9 cellular contexts compared by ENCODE assay signal in genomic region chr6:106082735-106083398, GRCh38. TPM values are rescaled to one million over a fixed set of nuclear protein-coding genes. Genes with fewer than 3 reads are reported as not detected.
A peak's percentile ranks its signal among the peaks of the same experiment; 100 is the strongest.
DNase-seq lines count a peak whose midpoint lies in the region; ATAC-seq, FAIRE-seq and TF ChIP-seq lines count a peak whose summit lies in the region.
"Had no signal": no experiment of that assay in that cellular context is flagged by ENCODE, and none has a peak within 500 bp of the region (broad histone marks: within the 10 kb centered on the region; RNA-seq: fewer than 3 reads in every experiment).

No MANE protein-coding gene starts in this region.

- H2AFZ ChIP-seq in GM12878 (ENCODE audit: control insufficient read depth, low read depth, low read length): no peak overlapping the region

- RAD21 ChIA-PET in GM12878 (lab: Charles Lee; ENCODE audit: unreplicated experiment): interaction anchor here (0.6 to 2.0 kb wide), 13 partner anchors 14 to 651 kb away, joined by 3 to 10 read pairs (median 3); no protein-coding TSS in a partner anchor

- TF ChIP-seq POLR2A in GM12878 (IDR thresholded peaks at IDR 0.05; ENCODE audit: low read depth, low read length): no peak

- H3K9me3 Mint-ChIP-seq in natural killer cell: no peaks in the 10 kb centered on the region

- H3K4me2 ChIP-seq in GM12878 (ENCODE audit: control insufficient read depth, insufficient read depth): no peak overlapping the region

- WGBS in GM12878 (ENCODE audit: insufficient coverage, insufficient replicate concordance, low lambda C conversion rate, missing lambda C conversion rate): 76% methylated on average over 6 of the region's 6 CpGs

- H3K9me3 ChIP-seq in KOPT-K1 (ENCODE audit: insufficient read depth, low read length, poor library complexity, severe bottlenecking) (no peaks in the 10 kb centered on the region), GM12878 (replicated peaks; ENCODE audit: control insufficient read depth, insufficient read depth, low read length) (no peaks in the 10 kb centered on the region)

- peaks cover 45 to 49% of the 10 kb centered on the region in 2 donors for H3K4me1 Mint-ChIP-seq in natural killer cell

- peaks cover 11% of the 10 kb centered on the region for H3K79me2 ChIP-seq in GM12878 (ENCODE audit: control insufficient read depth, insufficient read depth, low read length)

- H3K27ac ChIP-seq in KOPT-K1 (ENCODE audit: low read depth, low read length, poor library complexity, severe bottlenecking) (peak overlapping the region; percentile 18), GM12878 (ENCODE audit: control insufficient read depth, insufficient read depth) (no peak overlapping the region)

- no TSS peak for BruUV-seq in GM12878 (replicated peaks; lab: Mats Ljungman, UMichigan)

- H3K36me3 Mint-ChIP-seq in natural killer cell: no peaks in the 10 kb centered on the region

- CTCF ChIA-PET in GM12878 (lab: Yijun Ruan, JAX): interaction anchor here (0.6 to 5.0 kb wide), 14 partner anchors 8 to 969 kb away, joined by 3 to 44 read pairs (median 4); no protein-coding TSS in a partner anchor

- POLR2A ChIA-PET in GM12878 (lab: Charles Lee): no interaction called here

- no peak overlapping the region for H3K9ac ChIP-seq in GM12878 (ENCODE audit: control insufficient read depth, insufficient read depth, low read length)

- H3K27me3 ChIP-seq in GM12878 (replicated peaks in 1 of 2; ENCODE audit: control insufficient read depth in 2 of 2, insufficient read depth in 2 of 2, low read length in 1 of 2): peaks cover 0 to 4% of the 10 kb centered on the region in 2 experiments; a peak in 2 of 4 replicates

- intact Hi-C loops in GM12878 (cut with micrococcal nuclease; ENCODE audit: unreplicated experiment): loop anchor here (5.0 to 10.0 kb wide), 3 partner anchors 188 to 436 kb away; no protein-coding TSS in a partner anchor
- intact Hi-C loops in natural killer cell (cut with micrococcal nuclease): no loop called here

- TF ChIP-seq CTCF in GM12878 (IDR thresholded peaks at IDR 0.05 in 2 of 3, conservative IDR thresholded peaks at IDR 0.05 in 1 of 3; ENCODE audit: control insufficient read depth in 2 of 3, extremely low read depth in 1 of 3, insufficient read depth in 1 of 3, low read depth in 3 of 3, low read length in 3 of 3): no peak
- no peak for TF ChIP-seq CTCF in natural killer cell (IDR thresholded peaks at IDR 0.05)

- no peak for FAIRE-seq in GM12878 (lab: Jason Lieb, UNC)

- no peak for TF ChIP-seq RAD21 in GM12878 (IDR thresholded peaks at IDR 0.05; ENCODE audit: insufficient read depth, low read depth, low read length)

- in situ Hi-C loops in GM12878 (cut with MboI): no loop called here

- no peak overlapping the region for H3K4me3 Mint-ChIP-seq in natural killer cell

- H3K4me3 ChIP-seq in GM12878: no peak overlapping the region

- H3K36me3 ChIP-seq in KOPT-K1 (ENCODE audit: insufficient read depth, low read length) (no peaks in the 10 kb centered on the region), GM12878 (ENCODE audit: control insufficient read depth in 2 of 2, insufficient read depth in 2 of 2, low read length in 1 of 2) (no peaks in the 10 kb centered on the region)

- SMC1A ChIA-PET in GM12878 (lab: Charles Lee; ENCODE audit: uncharacterized antibody, unreplicated experiment): interaction anchor here (0.8 to 6.0 kb wide), 13 partner anchors 17 to 651 kb away, joined by 3 to 43 read pairs (median 3); no protein-coding TSS in a partner anchor

- H3K27ac Mint-ChIP-seq in natural killer cell: peak overlapping the region; percentile 88 to 97

- peaks cover 20% of the 10 kb centered on the region for H3K4me1 ChIP-seq in GM12878 (ENCODE audit: control insufficient read depth, insufficient read depth, low read length)

- peak; percentile 10 for DNase-seq in COLO829 (ENCODE audit: low spot score)
- no peak for DNase-seq in GM12878 (ENCODE audit: low read depth, low spot score)
- DNase-seq in natural killer cell: no peak
- no peak for DNase-seq in NCI-H2029 treated with DMSO at 0.1 percent for 48 hours (lab: John Stamatoyannopoulos, UW)
- DNase-seq in 8988T: no peak
- DNase-seq: NCI-H1436 treated with DMSO at 0.1 percent for 48 hours had no signal

- TF ChIP-seq EP300 in GM12878 (IDR thresholded peaks at IDR 0.05; ENCODE audit: borderline replicate concordance in 1 of 2, control insufficient read depth in 1 of 2, low read depth in 2 of 2, low read length in 2 of 2): no peak

- no peak for ATAC-seq in GM12878
- ATAC-seq in natural killer cell: no peak
- no peak for ATAC-seq in HG03108 (IDR thresholded peaks at IDR 0.05; ENCODE audit: unreplicated experiment)

- H3K27me3 Mint-ChIP-seq in natural killer cell (ENCODE audit: low read depth in 2 of 2): no peaks in the 10 kb centered on the region

- no peaks in the 10 kb centered on the region for H4K20me1 ChIP-seq in GM12878 (ENCODE audit: control insufficient read depth, insufficient read depth)

TF ChIP-seq in GM12878, 131 proteins besides CTCF, POLR2A, EP300 and RAD21:
- TF ChIP-seq RUNX3 (IDR thresholded peaks at IDR 0.05; ENCODE audit: low read length): no peak
- no peak for TF ChIP-seq CREB1 (IDR thresholded peaks at IDR 0.05; ENCODE audit: low read depth)
- TF ChIP-seq BCL3 (IDR thresholded peaks at IDR 0.05; ENCODE audit: borderline replicate concordance, insufficient read depth, low read depth, low read length, poor library complexity, severe bottlenecking): peak; percentile 65
- no peak for TF ChIP-seq SPI1 (IDR thresholded peaks at IDR 0.05; ENCODE audit: borderline replicate concordance, insufficient read depth, low read depth, low read length)
- no peak for TF ChIP-seq RELA (IDR thresholded peaks at IDR 0.05; ENCODE audit: borderline replicate concordance, partially characterized antibody)
- no peak for TF ChIP-seq CUX1 (IDR thresholded peaks at IDR 0.05; ENCODE audit: insufficient replicate concordance, low read depth, low read length)
- TF ChIP-seq ASH2L (IDR thresholded peaks at IDR 0.05; ENCODE audit: borderline replicate concordance, low read depth): no peak

RNA-seq across cellular contexts. Expression of gene PRDM1, which starts 3.3 kb away (rescaled TPM):
- total RNA-seq in GM12878 (2013; cell fraction: nucleolus; rRNA removed): 7.9 and 9.9 TPM in 2 replicates
- 3.7 and 4.0 TPM in 2 replicates for total RNA-seq in GM12878 (2014; rRNA removed)
- total RNA-seq in GM12878 (2014; rRNA removed; fragmentation: Illumina TruSeq; extraction: Trizol): 4.0 and 4.1 TPM in 2 replicates
- 7.7 and 8.4 TPM in 2 replicates for total RNA-seq in GM12878 (2021)
- polyA plus RNA-seq in GM12878 (2011; ENCODE audit: low read depth): 8.1 TPM
- polyA plus RNA-seq in GM12878 (2011; rRNA removed): 4.0 and 4.2 TPM in 2 replicates
- polyA plus RNA-seq in GM12878 (2011; cell fraction: cytosol; rRNA removed): 3.8 and 4.5 TPM in 2 replicates
- polyA plus RNA-seq in GM12878 (2011; cell fraction: nucleus; rRNA removed): 7.9 and 9.8 TPM in 2 replicates
- polyA plus RNA-seq in GM12878 (2012): 11.0 and 12.0 TPM in 2 replicates
- polyA plus RNA-seq in GM12878 (2014; fragmentation: Illumina TruSeq; extraction: Trizol): 5.1 and 6.4 TPM in 2 replicates
- 1 to 10 TPM; 1.9 to 2.8 TPM for polyA plus RNA-seq in GM12878 (2014; fragmentation: Nextera tagmentation; extraction: Ambion mirVana)
- 2.0 and 4.0 TPM in 2 replicates for polyA plus RNA-seq in GM12878 (2014; rRNA removed)
- 10 to 100 TPM; 13.6 to 15.8 TPM for polyA plus RNA-seq in GM12878 (2016; fragmentation: Nextera tagmentation; extraction: Ambion mirVana)
- polyA minus RNA-seq in GM12878 (2011; rRNA and poly(A)+ RNA removed): 8.2 and 10.9 TPM in 2 replicates
- 3.6 and 6.0 TPM in 2 replicates for polyA minus RNA-seq in GM12878 (2011; cell fraction: cytosol; rRNA and poly(A)+ RNA removed)
- polyA minus RNA-seq in GM12878 (2011; cell fraction: nucleus; rRNA and poly(A)+ RNA removed): 13.5 and 21.5 TPM in 2 replicates
- total RNA-seq in natural killer cell: 100 to 1,000 TPM; 165 to 180 (median 177) TPM
- total RNA-seq: osteocyte had no signal

Comparison
In these comparisons a context has a peak if more than half of its experiments do, and no peak if none do; other contexts are left out.
1. RNA of gene PRDM1, which starts 3.3 kb away (total RNA-seq): 165 to 180 TPM in natural killer cell; 3.7 to 9.9 TPM in GM12878; every median in the first group is over 10 times any median in the second.